ENCODE assay signal across 23 cellular contexts in genomic region chr1:13983393-13983792, GRCh38.
"Had no signal": no experiment of that assay in that cellular context is flagged by ENCODE, and none has a peak within 500 bp of the region (broad histone marks: within the 10 kb centered on the region; RNA-seq: fewer than 3 reads in every experiment).

No MANE protein-coding gene starts in this region.

- H3K36me3 ChIP-seq: colonic mucosa, esophagus muscularis mucosa, esophagus squamous epithelium, gastrocnemius medialis, gastroesophageal sphincter, heart left ventricle had no signal

- H3K27ac ChIP-seq: colonic mucosa, coronary artery, dorsolateral prefrontal cortex, epithelial cell of prostate, esophagus muscularis mucosa, esophagus squamous epithelium, foreskin keratinocyte, gastrocnemius medialis, gastroesophageal sphincter, heart left ventricle had no signal

- H3K27me3 ChIP-seq: colonic mucosa, dorsolateral prefrontal cortex, esophagus muscularis mucosa, foreskin keratinocyte, gastroesophageal sphincter, heart left ventricle had no signal

- H3K4me3 ChIP-seq: colonic mucosa, coronary artery, dorsolateral prefrontal cortex, esophagus muscularis mucosa, esophagus squamous epithelium, gastrocnemius medialis, gastroesophageal sphincter, heart left ventricle had no signal

- H3K4me1 ChIP-seq: colonic mucosa, esophagus muscularis mucosa, esophagus squamous epithelium, foreskin keratinocyte, gastrocnemius medialis, gastroesophageal sphincter, heart left ventricle had no signal

- ATAC-seq: effector memory CD8-positive, alpha-beta T cell; esophagus mucosa; foreskin keratinocyte; gastrocnemius medialis; gastroesophageal sphincter; heart left ventricle had no signal

- H3K9me3 ChIP-seq: colonic mucosa, esophagus squamous epithelium, gastrocnemius medialis, heart left ventricle had no signal

- DNase-seq: colonic mucosa; cortex of kidney; dermis blood vessel endothelial cell; dorsolateral prefrontal cortex; effector CD4-positive, alpha-beta T cell; effector CD8-positive, alpha-beta T cell; effector memory CD4-positive, alpha-beta T cell; effector memory CD8-positive, alpha-beta T cell; endodermal cell; erythroblast; esophagus squamous epithelium; foreskin fibroblast; foreskin keratinocyte; foreskin melanocyte; gastrocnemius medialis; glutamatergic neuron; head of caudate nucleus; heart left ventricle had no signal
